Comparison of ENCODE assay signal across 10 cellular contexts in genomic region chr3:58013973-58014649, GRCh38. TPM values are rescaled to one million over a fixed set of nuclear protein-coding genes. Genes with fewer than 3 reads are reported as not detected.
DNase-seq lines count a peak whose midpoint lies in the region; ATAC-seq and TF ChIP-seq lines count a peak whose summit lies in the region.
"Had no signal": no experiment of that assay in that cellular context is flagged by ENCODE, and none has a peak within 500 bp of the region (broad histone marks: within the 10 kb centered on the region; RNA-seq: fewer than 3 reads in every experiment).

No MANE protein-coding gene starts in this region.

- peak overlapping the region; percentile 77 for H3K4me3 ChIP-seq in RWPE2 (ENCODE audit: severe bottlenecking)
- H3K4me3 ChIP-seq in fibroblast of the aortic adventitia (ENCODE audit: low read depth, low read length), result peak overlapping the region; percentile 33

- peaks cover 27% of the 10 kb centered on the region for H3K4me1 ChIP-seq in RWPE2 (ENCODE audit: insufficient read depth, poor library complexity, severe bottlenecking)

- peak; percentile 16 for ATAC-seq in RWPE2 (ENCODE audit: low read depth)
- ATAC-seq in GM21737 (IDR thresholded peaks at IDR 0.05; ENCODE audit: unreplicated experiment), result no peak

- intact Hi-C loops in posterior cingulate gyrus (cut with DNase I), result no loop called here

- H3K27me3 ChIP-seq in RWPE2 (ENCODE audit: insufficient read depth, poor library complexity, severe bottlenecking), result no peaks in the 10 kb centered on the region

- no peaks in the 10 kb centered on the region for H3K9me3 ChIP-seq in RWPE2 (ENCODE audit: severe bottlenecking)

- peaks cover 93% of the 10 kb centered on the region for H3K36me3 ChIP-seq in RWPE2 (ENCODE audit: low read depth)

- peak overlapping the region; percentile 96 for H3K27ac ChIP-seq in RWPE2 (ENCODE audit: poor library complexity, severe bottlenecking)

- no peak for TF ChIP-seq CTCF in RWPE2 (IDR thresholded peaks at IDR 0.05; ENCODE audit: poor library complexity, severe bottlenecking)
- no peak for TF ChIP-seq CTCF in fibroblast of the aortic adventitia (IDR thresholded peaks at IDR 0.05; ENCODE audit: insufficient read depth, low read length)

- DNase-seq in Ammon's horn (ENCODE audit: low spot score) (peak; percentile 41), RWPE2 (ENCODE audit: low spot score) (no peak), fibroblast of the aortic adventitia (ENCODE audit: low read depth) (peak; percentile 98), posterior cingulate gyrus (peak in 9 of 10 donors; percentile 14 to 91 (median 30)), NCI-H187 (lab: John Stamatoyannopoulos, UW) (no peak), DMS79 (lab: John Stamatoyannopoulos, UW) (no peak)
- DNase-seq in effector CD4-positive, alpha-beta T cell, result no peak
- DNase-seq: activated naive CD4-positive, alpha-beta T cell treated with anti-CD3 and anti-CD28 coated beads, Interleukin-2, amount 50 U/mL, for 16 hours; SW 1271 had no signal

RNA-seq across cellular contexts. Expression of gene FLNB, which starts 5.9 kb away (rescaled TPM):
- 44.0 and 69.0 TPM in 2 replicates for total RNA-seq in fibroblast of the aortic adventitia (ENCODE audit: low replicate concordance)

Comparison
In these comparisons a context has a peak if more than half of its experiments do, and no peak if none do; other contexts are left out.
1. DNase-seq: peak in Ammon's horn (single experiment), fibroblast of the aortic adventitia (single experiment) and posterior cingulate gyrus (9 of 10); none in RWPE2 (single experiment), NCI-H187 (0 of 2), DMS79 (single experiment) and effector CD4-positive, alpha-beta T cell (single experiment).